In genomic region chr15:59595434-59595915, GRCh38 we compare ENCODE assay signal across 1 cellular context.
TF ChIP-seq lines count a peak whose summit lies in the region.

No MANE protein-coding gene starts in this region.

TF ChIP-seq in HepG2, 621 proteins besides CTCF, POLR2A, EP300 and RAD21 (continued from another document and continues in another):
- peak; percentile 64 for TF ChIP-seq ARID5B (CRISPR knock-in tag; IDR thresholded peaks at IDR 0.05)
- TF ChIP-seq ZNF34 (CRISPR knock-in tag; IDR thresholded peaks at IDR 0.05; ENCODE audit: borderline replicate concordance) = no peak
- TF ChIP-seq ZNF484 (CRISPR knock-in tag; IDR thresholded peaks at IDR 0.05; ENCODE audit: borderline replicate concordance, low read depth) = no peak
- peak; percentile 37 for TF ChIP-seq ZEB1 (IDR thresholded peaks at IDR 0.05; ENCODE audit: insufficient replicate concordance, low read depth)
- TF ChIP-seq, protein P1, sequence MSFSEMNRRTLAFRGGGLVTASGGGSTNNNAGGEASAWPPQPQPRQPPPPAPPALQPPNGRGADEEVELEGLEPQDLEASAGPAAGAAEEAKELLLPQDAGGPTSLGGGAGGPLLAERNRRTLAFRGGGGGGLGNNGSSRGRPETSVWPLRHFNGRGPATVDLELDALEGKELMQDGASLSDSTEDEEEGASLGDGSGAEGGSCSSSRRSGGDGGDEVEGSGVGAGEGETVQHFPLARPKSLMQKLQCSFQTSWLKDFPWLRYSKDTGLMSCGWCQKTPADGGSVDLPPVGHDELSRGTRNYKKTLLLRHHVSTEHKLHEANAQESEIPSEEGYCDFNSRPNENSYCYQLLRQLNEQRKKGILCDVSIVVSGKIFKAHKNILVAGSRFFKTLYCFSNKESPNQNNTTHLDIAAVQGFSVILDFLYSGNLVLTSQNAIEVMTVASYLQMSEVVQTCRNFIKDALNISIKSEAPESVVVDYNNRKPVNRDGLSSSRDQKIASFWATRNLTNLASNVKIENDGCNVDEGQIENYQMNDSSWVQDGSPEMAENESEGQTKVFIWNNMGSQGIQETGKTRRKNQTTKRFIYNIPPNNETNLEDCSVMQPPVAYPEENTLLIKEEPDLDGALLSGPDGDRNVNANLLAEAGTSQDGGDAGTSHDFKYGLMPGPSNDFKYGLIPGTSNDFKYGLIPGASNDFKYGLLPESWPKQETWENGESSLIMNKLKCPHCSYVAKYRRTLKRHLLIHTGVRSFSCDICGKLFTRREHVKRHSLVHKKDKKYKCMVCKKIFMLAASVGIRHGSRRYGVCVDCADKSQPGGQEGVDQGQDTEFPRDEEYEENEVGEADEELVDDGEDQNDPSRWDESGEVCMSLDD (CRISPR knock-in tag; IDR thresholded peaks at IDR 0.05; ENCODE audit: borderline replicate concordance) = no peak
- no peak for TF ChIP-seq PREB (CRISPR knock-in tag; IDR thresholded peaks at IDR 0.05)
- TF ChIP-seq TCF7 (IDR thresholded peaks at IDR 0.05; ENCODE audit: low read depth) = no peak
- TF ChIP-seq KMT2B (CRISPR knock-in tag; IDR thresholded peaks at IDR 0.05) = no peak
- no peak for TF ChIP-seq NCOR1 (IDR thresholded peaks at IDR 0.05; ENCODE audit: borderline replicate concordance, low read length)
- no peak for TF ChIP-seq HOXA9 (CRISPR knock-in tag; IDR thresholded peaks at IDR 0.05; ENCODE audit: borderline replicate concordance)
- no peak for TF ChIP-seq SRSF9 (IDR thresholded peaks at IDR 0.05; ENCODE audit: borderline replicate concordance, insufficient read depth, low read depth, low read length, poor library complexity, severe bottlenecking)
- TF ChIP-seq MED8 (CRISPR knock-in tag; IDR thresholded peaks at IDR 0.05; ENCODE audit: insufficient replicate concordance) = no peak
- TF ChIP-seq DNMT1 (CRISPR knock-in tag; IDR thresholded peaks at IDR 0.05) = no peak
- TF ChIP-seq FOXO1 (CRISPR knock-in tag; IDR thresholded peaks at IDR 0.05) = no peak
- peak; percentile 90 for TF ChIP-seq ZFP91 (CRISPR knock-in tag; IDR thresholded peaks at IDR 0.05; ENCODE audit: borderline replicate concordance)
- TF ChIP-seq REXO4 (CRISPR knock-in tag; IDR thresholded peaks at IDR 0.05; ENCODE audit: borderline replicate concordance) = no peak
- no peak for TF ChIP-seq ZNF83 (CRISPR knock-in tag; IDR thresholded peaks at IDR 0.05; ENCODE audit: borderline replicate concordance)
- no peak for TF ChIP-seq MXI1 (IDR thresholded peaks at IDR 0.05; ENCODE audit: borderline replicate concordance, low read depth, low read length)
- no peak; the same call in 1 of the 2 replicates for TF ChIP-seq SOX13 (IDR thresholded peaks at IDR 0.05)
- peak in 1 of 2 experiments; percentile 12; a peak in 1 of 4 replicates for TF ChIP-seq SOX13 (CRISPR knock-in tag; conservative IDR thresholded peaks at IDR 0.05 in 1 of 2, IDR thresholded peaks at IDR 0.05 in 1 of 2)
- TF ChIP-seq ETS1 (CRISPR knock-in tag; IDR thresholded peaks at IDR 0.05) = no peak
- no peak for TF ChIP-seq PCBP2 (optimal IDR thresholded peaks at IDR 0.05; ENCODE audit: low read depth, low read length, poor library complexity, severe bottlenecking)
- TF ChIP-seq GTF2F1 (IDR thresholded peaks at IDR 0.05; ENCODE audit: low read length) = no peak
- TF ChIP-seq ZNF350 (CRISPR knock-in tag; IDR thresholded peaks at IDR 0.05; ENCODE audit: borderline replicate concordance, low read depth) = 0 out of 2 replicates have a peak, but pooled peaks have one; percentile 17
- TF ChIP-seq SIX1 (CRISPR knock-in tag; IDR thresholded peaks at IDR 0.05; ENCODE audit: borderline replicate concordance) = no peak
- TF ChIP-seq ZNF451 (CRISPR knock-in tag; IDR thresholded peaks at IDR 0.05) = no peak
- peak; percentile 63; the same call in 1 of the 2 replicates for TF ChIP-seq ZMYM2 (CRISPR knock-in tag; IDR thresholded peaks at IDR 0.05)
- TF ChIP-seq, protein P2, sequence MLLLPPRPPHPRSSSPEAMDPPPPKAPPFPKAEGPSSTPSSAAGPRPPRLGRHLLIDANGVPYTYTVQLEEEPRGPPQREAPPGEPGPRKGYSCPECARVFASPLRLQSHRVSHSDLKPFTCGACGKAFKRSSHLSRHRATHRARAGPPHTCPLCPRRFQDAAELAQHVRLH (CRISPR knock-in tag; IDR thresholded peaks at IDR 0.05; ENCODE audit: borderline replicate concordance, low read depth) = no peak
- no peak for TF ChIP-seq ZBTB21 (CRISPR knock-in tag; IDR thresholded peaks at IDR 0.05)
- no peak for TF ChIP-seq ZNF777 (CRISPR knock-in tag; IDR thresholded peaks at IDR 0.05)
- TF ChIP-seq PPARG (CRISPR knock-in tag; conservative IDR thresholded peaks at IDR 0.05) = no peak
- TF ChIP-seq HNRNPH1 (optimal IDR thresholded peaks at IDR 0.05; ENCODE audit: low read depth, low read length) = no peak
- peak; percentile 70 for TF ChIP-seq ZMYM3 (CRISPR knock-in tag; IDR thresholded peaks at IDR 0.05)
- no peak for TF ChIP-seq KLF12 (CRISPR knock-in tag; IDR thresholded peaks at IDR 0.05; ENCODE audit: borderline replicate concordance)
- no peak for TF ChIP-seq KDM6A (CRISPR knock-in tag; IDR thresholded peaks at IDR 0.05; ENCODE audit: low read depth)
- no peak for TF ChIP-seq SP1 (IDR thresholded peaks at IDR 0.05)
- no peak for TF ChIP-seq SP1 (CRISPR knock-in tag; IDR thresholded peaks at IDR 0.05)
- TF ChIP-seq TAF1 (CRISPR knock-in tag; IDR thresholded peaks at IDR 0.05) = no peak
- no peak for TF ChIP-seq KMT2A (CRISPR knock-in tag; IDR thresholded peaks at IDR 0.05)
- peak; percentile 9; the same call in 1 of the 2 replicates for TF ChIP-seq ZFY (CRISPR knock-in tag; IDR thresholded peaks at IDR 0.05)
- no peak for TF ChIP-seq RFXANK (CRISPR knock-in tag; IDR thresholded peaks at IDR 0.05)
- no peak for TF ChIP-seq CBFB (CRISPR knock-in tag; IDR thresholded peaks at IDR 0.05)
- TF ChIP-seq ZNF354B (CRISPR knock-in tag; IDR thresholded peaks at IDR 0.05) = no peak
- peak; percentile 43; the same call in 1 of the 2 replicates for TF ChIP-seq ZNF770 (CRISPR knock-in tag; IDR thresholded peaks at IDR 0.05)
- TF ChIP-seq ZNF3 (CRISPR knock-in tag; IDR thresholded peaks at IDR 0.05) = 0 out of 2 replicates have a peak, but pooled peaks have one; percentile 33
- no peak for TF ChIP-seq SKI (IDR thresholded peaks at IDR 0.05; ENCODE audit: partially characterized antibody)
- TF ChIP-seq FOXK2 (IDR thresholded peaks at IDR 0.05) = no peak
- TF ChIP-seq ATM (IDR thresholded peaks at IDR 0.05; ENCODE audit: borderline replicate concordance) = no peak
- TF ChIP-seq KLF6 (CRISPR knock-in tag; IDR thresholded peaks at IDR 0.05) = no peak
- TF ChIP-seq ZNF761 (CRISPR knock-in tag; conservative IDR thresholded peaks at IDR 0.05) = no peak
- no peak for TF ChIP-seq RFX3 (CRISPR knock-in tag; IDR thresholded peaks at IDR 0.05)
- TF ChIP-seq, protein P3, sequence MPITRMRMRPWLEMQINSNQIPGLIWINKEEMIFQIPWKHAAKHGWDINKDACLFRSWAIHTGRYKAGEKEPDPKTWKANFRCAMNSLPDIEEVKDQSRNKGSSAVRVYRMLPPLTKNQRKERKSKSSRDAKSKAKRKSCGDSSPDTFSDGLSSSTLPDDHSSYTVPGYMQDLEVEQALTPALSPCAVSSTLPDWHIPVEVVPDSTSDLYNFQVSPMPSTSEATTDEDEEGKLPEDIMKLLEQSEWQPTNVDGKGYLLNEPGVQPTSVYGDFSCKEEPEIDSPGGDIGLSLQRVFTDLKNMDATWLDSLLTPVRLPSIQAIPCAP (CRISPR knock-in tag; IDR thresholded peaks at IDR 0.05; ENCODE audit: low read depth) = no peak
- peak; percentile 24; the same call in 1 of the 2 replicates for TF ChIP-seq SOX5 (CRISPR knock-in tag; IDR thresholded peaks at IDR 0.05; ENCODE audit: borderline replicate concordance)
- TF ChIP-seq ATF7-NPFF (CRISPR knock-in tag; IDR thresholded peaks at IDR 0.05; ENCODE audit: low read depth) = no peak
- no peak for TF ChIP-seq ZNF775 (CRISPR knock-in tag; IDR thresholded peaks at IDR 0.05; ENCODE audit: borderline replicate concordance)
- TF ChIP-seq, protein P4, sequence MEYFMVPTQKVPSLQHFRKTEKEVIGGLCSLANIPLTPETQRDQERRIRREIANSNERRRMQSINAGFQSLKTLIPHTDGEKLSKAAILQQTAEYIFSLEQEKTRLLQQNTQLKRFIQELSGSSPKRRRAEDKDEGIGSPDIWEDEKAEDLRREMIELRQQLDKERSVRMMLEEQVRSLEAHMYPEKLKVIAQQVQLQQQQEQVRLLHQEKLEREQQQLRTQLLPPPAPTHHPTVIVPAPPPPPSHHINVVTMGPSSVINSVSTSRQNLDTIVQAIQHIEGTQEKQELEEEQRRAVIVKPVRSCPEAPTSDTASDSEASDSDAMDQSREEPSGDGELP (IDR thresholded peaks at IDR 0.05; ENCODE audit: borderline replicate concordance, low read depth) = no peak
- no peak for TF ChIP-seq MATR3 (CRISPR knock-in tag; IDR thresholded peaks at IDR 0.05)
- 0 out of 2 replicates have a peak, but pooled peaks have one; percentile 15 for TF ChIP-seq NR2F6 (IDR thresholded peaks at IDR 0.05)
- TF ChIP-seq NR2F6 (CRISPR knock-in tag; IDR thresholded peaks at IDR 0.05) = no peak
